Comparison of ENCODE assay signal across 8 cellular contexts in the genomic region with DNA sequence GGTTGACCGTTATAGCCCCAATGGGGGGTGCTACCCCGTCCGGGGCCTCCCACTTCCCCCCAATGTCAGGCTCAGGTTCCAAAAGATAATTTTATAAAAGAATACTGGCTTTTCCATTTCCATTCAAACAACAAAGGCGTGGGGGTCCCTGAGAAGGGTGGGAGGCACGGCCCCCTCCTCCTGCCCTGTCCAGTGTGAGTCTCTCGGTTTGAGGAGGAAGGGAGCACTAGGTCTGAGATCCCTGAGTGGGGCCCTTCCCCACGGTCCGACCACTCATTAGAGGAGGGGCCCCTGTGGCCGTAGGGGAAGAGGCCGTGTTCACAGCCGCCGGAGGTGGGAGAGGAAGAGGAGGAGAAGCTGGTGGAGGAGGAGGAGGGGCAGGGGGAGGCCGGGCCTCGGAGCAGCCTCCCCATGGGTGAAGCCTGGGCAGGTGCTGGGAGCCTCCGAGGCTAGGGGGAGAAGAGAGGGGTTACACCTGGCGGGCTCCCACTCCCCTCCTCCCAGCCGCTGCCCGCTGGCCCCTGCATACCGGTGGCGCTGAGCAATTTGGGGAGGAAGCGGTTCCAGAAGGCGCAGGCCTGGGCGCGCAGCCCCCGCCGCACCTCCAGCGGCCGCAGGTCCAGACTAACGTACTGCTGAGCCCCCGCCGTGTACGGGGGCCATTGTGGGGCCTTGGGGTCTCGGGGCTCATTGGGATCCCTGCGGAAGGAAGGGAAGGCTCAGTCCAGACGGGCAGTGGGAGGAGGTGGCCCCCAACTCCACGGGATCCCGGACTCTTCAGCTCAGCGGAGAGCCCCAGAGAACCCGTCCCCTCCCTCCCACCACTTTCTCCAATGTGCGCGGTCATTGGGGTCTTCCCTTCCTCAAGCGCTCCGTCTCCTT. TPM values are rescaled to one million over a fixed set of nuclear protein-coding genes. Genes with fewer than 3 reads are reported as not detected.
DNase-seq lines count a peak whose midpoint lies in the region; ATAC-seq, FAIRE-seq and TF ChIP-seq lines count a peak whose summit lies in the region.

No MANE protein-coding gene starts in this region.

- peak overlapping the region in 1 of 3 donors; percentile 93 for H3K27ac Mint-ChIP-seq in IgD-negative memory B cell
- peak overlapping the region; percentile 86 for H3K27ac Mint-ChIP-seq in chondrocyte (ENCODE audit: unreplicated experiment)

- peak overlapping the region; percentile 59 for H3K9ac ChIP-seq in mucosa of stomach (ENCODE audit: low read length)

- peaks cover 12% of the 10 kb centered on the region for H3K36me3 ChIP-seq in mucosa of stomach (ENCODE audit: control insufficient read depth, insufficient read depth, low read length)

- no peak overlapping the region for H3K4me3 ChIP-seq in mucosa of stomach (ENCODE audit: low read length)

- no peak for TF ChIP-seq CTCF in chondrocyte (IDR thresholded peaks at IDR 0.05)

- H3K27me3 Mint-ChIP-seq in IgD-negative memory B cell (peaks cover 20% of the 10 kb centered on the region), chondrocyte (ENCODE audit: low read depth) (peaks cover under 1% of the 10 kb centered on the region)

- H3K9me3 ChIP-seq in mucosa of stomach (ENCODE audit: control insufficient read depth, low read length), result no peaks in the 10 kb centered on the region

- H3K36me3 Mint-ChIP-seq in IgD-negative memory B cell, result peaks cover 8% of the 10 kb centered on the region
- peaks cover 24% of the 10 kb centered on the region for H3K36me3 Mint-ChIP-seq in chondrocyte (ENCODE audit: low read depth)

- H3K4me3 Mint-ChIP-seq in IgD-negative memory B cell (peak overlapping the region; percentile 86 to 96 (median 94)), chondrocyte (ENCODE audit: unreplicated experiment) (peak overlapping the region; percentile 74)

- H3K4me1 Mint-ChIP-seq in IgD-negative memory B cell, result peaks cover 27 to 29% (median 28%) of the 10 kb centered on the region in 3 donors
- H3K4me1 Mint-ChIP-seq in chondrocyte (ENCODE audit: low read depth), result peaks cover 33% of the 10 kb centered on the region

- peaks cover 40% of the 10 kb centered on the region for H3K4me1 ChIP-seq in mucosa of stomach (ENCODE audit: control insufficient read depth, insufficient read depth, low read length)

- H3K9me3 Mint-ChIP-seq in IgD-negative memory B cell (no peaks in the 10 kb centered on the region), chondrocyte (ENCODE audit: low read depth) (no peaks in the 10 kb centered on the region)

- DNase-seq in AG08396 (ENCODE audit: low spot score) (peak; percentile 15), chondrocyte (ENCODE audit: low spot score) (no peak), HPDE6-E6E7 (ENCODE audit: extremely low spot score) (no peak), HTR-8/SVneo (ENCODE audit: insufficient read length, low spot score) (no peak)
- DNase-seq in activated CD4-positive, alpha-beta T cell treated with anti-CD3 and anti-CD28 coated beads for 4 hours, result no peak

- H3K27me3 ChIP-seq in mucosa of stomach (ENCODE audit: control insufficient read depth, insufficient read depth, low read length), result peaks cover 18% of the 10 kb centered on the region

- no peak for FAIRE-seq in HTR-8/SVneo (lab: Jason Lieb, UNC)

- ATAC-seq in HG02610 (IDR thresholded peaks at IDR 0.05; ENCODE audit: unreplicated experiment), result no peak

RNA-seq across cellular contexts. Expression of gene UFSP1, which starts 1.4 kb away (rescaled TPM):
- polyA plus RNA-seq in IgD-negative memory B cell, result 2.5 TPM
- 4.1 to 5.0 TPM (median 4.3 TPM) in 3 replicates for total RNA-seq in chondrocyte

RNA-seq across cellular contexts. Expression of gene ACHE, which starts 4.8 kb away (rescaled TPM):
- not detected for polyA plus RNA-seq in IgD-negative memory B cell
- total RNA-seq in chondrocyte, result 1.4 to 2.9 TPM (median 2.6 TPM) in 3 replicates

RNA-seq across cellular contexts. Expression of gene SRRT, which starts 16.0 kb away (rescaled TPM):
- polyA plus RNA-seq in IgD-negative memory B cell, result 79.7 TPM
- 104 to 138 TPM (median 105 TPM) in 3 replicates for total RNA-seq in chondrocyte

RNA-seq across cellular contexts. Expression of gene TRIP6, which starts 23.7 kb away (rescaled TPM):
- 4.6 TPM for polyA plus RNA-seq in IgD-negative memory B cell
- total RNA-seq in chondrocyte, result 91.6 to 104 TPM (median 98.4 TPM) in 3 replicates

RNA-seq across cellular contexts. Expression of gene SLC12A9, which starts 38.4 kb away (rescaled TPM):
- polyA plus RNA-seq in IgD-negative memory B cell, result 11.4 TPM
- 23.5 to 26.6 TPM (median 26.0 TPM) in 3 replicates for total RNA-seq in chondrocyte
